ENCODE assay signal across 8 cellular contexts in the genomic region with DNA sequence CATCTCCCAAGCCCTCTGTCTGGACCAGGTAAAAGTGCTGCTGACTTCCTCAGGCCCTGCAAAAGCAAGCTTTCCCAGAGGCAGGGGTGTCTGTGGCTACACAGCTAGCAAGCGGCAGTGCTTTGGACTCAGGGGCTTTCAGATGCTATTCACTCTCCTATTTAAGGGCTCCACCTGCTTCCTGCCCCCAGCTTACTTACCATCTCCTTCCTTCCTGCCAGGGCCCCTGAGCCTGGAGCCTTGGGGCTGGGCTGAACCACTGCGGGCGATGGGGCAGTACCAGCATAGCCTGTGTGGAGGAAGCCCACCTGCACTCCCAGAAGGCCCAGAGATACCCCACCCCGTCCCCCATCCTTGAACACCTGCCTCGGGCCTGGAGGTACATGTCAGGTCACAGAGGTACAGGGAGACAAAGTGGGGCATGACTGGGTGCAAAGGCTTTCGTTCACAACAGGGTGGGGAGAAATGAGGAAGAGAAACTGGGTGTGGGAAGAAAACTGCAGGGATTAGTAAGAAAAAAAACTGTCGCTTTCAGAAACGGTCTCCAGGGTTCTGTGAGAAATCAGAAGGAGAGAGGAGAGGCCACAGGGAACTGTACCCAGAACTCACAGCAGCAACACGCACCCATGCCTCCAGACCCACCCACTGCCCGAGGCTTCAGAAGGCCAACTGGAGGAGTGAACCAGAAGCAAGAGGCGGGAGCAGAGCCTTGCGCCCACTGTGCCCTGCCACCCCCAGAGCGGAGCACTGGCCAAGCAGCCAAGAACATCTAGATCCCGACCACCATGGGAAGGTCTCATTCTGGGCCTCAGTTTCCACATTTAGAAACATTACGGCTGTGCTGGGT. TPM values are rescaled to one million over a fixed set of nuclear protein-coding genes. Genes with fewer than 3 reads are reported as not detected.
A peak's percentile ranks its signal among the peaks of the same experiment; 100 is the strongest.
DNase-seq lines count a peak whose midpoint lies in the region; ATAC-seq and TF ChIP-seq lines count a peak whose summit lies in the region.

No MANE protein-coding gene starts in this region.

- no peaks in the 10 kb centered on the region for H3K9me3 ChIP-seq in CD8-positive, alpha-beta T cell (ENCODE audit: low read length)

- TF ChIP-seq CTCF in CD8-positive, alpha-beta T cell (IDR thresholded peaks at IDR 0.05), result no peak

- CTCF ChIA-PET in CD8-positive, alpha-beta T cell (lab: Charles Lee), result interaction anchor here (1.0 to 8.6 kb wide), 8 partner anchors 9 to 222 kb away, joined by 3 to 63 read pairs (median 6); no protein-coding TSS in a partner anchor

- peaks cover 6% of the 10 kb centered on the region for H3K9me3 Mint-ChIP-seq in CD8-positive, alpha-beta T cell
- no peaks in the 10 kb centered on the region for H3K9me3 Mint-ChIP-seq in activated naive CD4-positive, alpha-beta T cell treated with anti-CD3 and anti-CD28 coated beads, Interleukin-2, amount 50 U/mL, for 72 hours
- peaks cover 0 to 8% (median 6%) of the 10 kb centered on the region in 7 donors for H3K9me3 Mint-ChIP-seq in naive B cell

- POLR2A ChIA-PET in CD8-positive, alpha-beta T cell (lab: Charles Lee), result interaction anchor here (0.8 kb wide), 1 partner anchor 11 kb away, joined by 3 read pairs; no protein-coding TSS in a partner anchor

- H3K27ac Mint-ChIP-seq in CD8-positive, alpha-beta T cell, result peak overlapping the region; percentile 87
- H3K27ac Mint-ChIP-seq in activated naive CD4-positive, alpha-beta T cell treated with anti-CD3 and anti-CD28 coated beads, Interleukin-2, amount 50 U/mL, for 72 hours, result peak overlapping the region; percentile 74 to 88
- peak overlapping the region; percentile 58 to 99 (median 98) for H3K27ac Mint-ChIP-seq in naive B cell

- H3K4me1 ChIP-seq in CD8-positive, alpha-beta T cell (ENCODE audit: insufficient read depth, low read length), result peaks cover 48% of the 10 kb centered on the region

- no peaks in the 10 kb centered on the region for H3K27me3 ChIP-seq in CD8-positive, alpha-beta T cell (ENCODE audit: insufficient read depth, low read length)

- H3K27ac ChIP-seq in CD8-positive, alpha-beta T cell (ENCODE audit: low read depth, low read length), result no peak overlapping the region

- H3K4me3 ChIP-seq in CD8-positive, alpha-beta T cell (ENCODE audit: low read depth, low read length), result no peak overlapping the region

- H3K27me3 Mint-ChIP-seq in CD8-positive, alpha-beta T cell (ENCODE audit: low read depth), result no peaks in the 10 kb centered on the region
- H3K27me3 Mint-ChIP-seq in naive B cell, result no peaks in the 10 kb centered on the region

- peak in 3 of 7 experiments; percentile 25 to 61 (median 35) for DNase-seq in CD8-positive, alpha-beta T cell
- no peak for DNase-seq in activated naive CD4-positive, alpha-beta T cell treated with anti-CD3 and anti-CD28 coated beads, Interleukin-2, amount 50 U/mL, for 72 hours (ENCODE audit: low spot score in 2 of 2)
- DNase-seq in naive B cell, result peak; percentile 82
- no peak for DNase-seq in NCI-H1048 (lab: John Stamatoyannopoulos, UW)
- no peak for DNase-seq in H4 (ENCODE audit: low spot score)
- no peak for DNase-seq in kidney glomerular epithelial cell (lab: John Stamatoyannopoulos, UW)

- peaks cover 28% of the 10 kb centered on the region for H3K36me3 ChIP-seq in CD8-positive, alpha-beta T cell (ENCODE audit: insufficient read depth, low read length)

- H3K36me3 Mint-ChIP-seq in CD8-positive, alpha-beta T cell, result peaks cover 68% of the 10 kb centered on the region
- H3K36me3 Mint-ChIP-seq in activated naive CD4-positive, alpha-beta T cell treated with anti-CD3 and anti-CD28 coated beads, Interleukin-2, amount 50 U/mL, for 72 hours, result peaks cover 0 to 20% of the 10 kb centered on the region in 2 donors
- H3K36me3 Mint-ChIP-seq in naive B cell, result peaks cover 13 to 15% of the 10 kb centered on the region in 2 donors

- peak; percentile 41 for ATAC-seq in CD8-positive, alpha-beta T cell
- peak; percentile 58 for ATAC-seq in GM19351 (IDR thresholded peaks at IDR 0.05; ENCODE audit: unreplicated experiment)
- ATAC-seq in HG03354 (IDR thresholded peaks at IDR 0.05; ENCODE audit: poor library complexity, severe bottlenecking, unreplicated experiment), result peak; percentile 60
- peak; percentile 34 to 52 for ATAC-seq in activated naive CD4-positive, alpha-beta T cell treated with anti-CD3 and anti-CD28 coated beads, Interleukin-2, amount 50 U/mL, for 72 hours
- peak; percentile 71 to 73 for ATAC-seq in naive B cell (ENCODE audit: low read depth in 2 of 2)

- intact Hi-C loops in CD8-positive, alpha-beta T cell (cut with DNase I, micrococcal nuclease), result loop anchor here in 1 of 2 experiments (5.0 kb wide), 1 partner anchor 50 kb away; a partner anchor contains a TSS

- peaks cover 57% of the 10 kb centered on the region for H3K4me1 Mint-ChIP-seq in CD8-positive, alpha-beta T cell (ENCODE audit: low read depth)
- peaks cover 71 to 87% (median 83%) of the 10 kb centered on the region in 3 donors for H3K4me1 Mint-ChIP-seq in naive B cell

- peak overlapping the region; percentile 61 for H3K4me3 Mint-ChIP-seq in CD8-positive, alpha-beta T cell
- peak overlapping the region; percentile 70 to 97 (median 88) for H3K4me3 Mint-ChIP-seq in naive B cell

RNA-seq across cellular contexts. Expression of a gene that starts 49.5 kb away (rescaled TPM):
- total RNA-seq in CD8-positive, alpha-beta T cell, result 100 to 1,000 TPM in 1 of 2 experiments, 10 to 100 TPM in 1; 99.9 to 107 TPM
- 10 to 100 TPM; 49.3 to 55.2 TPM for total RNA-seq in activated naive CD4-positive, alpha-beta T cell treated with anti-CD3 and anti-CD28 coated beads, Interleukin-2, amount 50 U/mL, for 72 hours
- polyA plus RNA-seq in naive B cell (ENCODE audit: low read depth in 6 of 6), result 100 to 1,000 TPM; 119 to 157 (median 123) TPM
- 15.1 and 16.0 TPM in 2 replicates for total RNA-seq in H4 (2014; rRNA removed; shearing (Covaris generic))

RNA-seq across cellular contexts. Expression of a gene that starts 49.6 kb away (rescaled TPM):
- total RNA-seq in CD8-positive, alpha-beta T cell, result not detected
- not detected for total RNA-seq in activated naive CD4-positive, alpha-beta T cell treated with anti-CD3 and anti-CD28 coated beads, Interleukin-2, amount 50 U/mL, for 72 hours
- not detected for polyA plus RNA-seq in naive B cell (ENCODE audit: low read depth in 6 of 6)
- 0.43 TPM in 1 of 2 replicates, not detected in the other for total RNA-seq in H4 (2014; rRNA removed; shearing (Covaris generic))

RNA-seq across cellular contexts. Expression of a gene that starts 52.4 kb away (rescaled TPM):
- total RNA-seq in CD8-positive, alpha-beta T cell, result 100 to 1,000 TPM; 187 to 201 TPM
- total RNA-seq in activated naive CD4-positive, alpha-beta T cell treated with anti-CD3 and anti-CD28 coated beads, Interleukin-2, amount 50 U/mL, for 72 hours, result 100 to 1,000 TPM in 1 of 2 donors, 10 to 100 TPM in 1; 75.7 to 122 TPM
- 1 to 10 TPM in 4 of 6 donors, under 1 TPM in 1, not detected in 1; 0.34 to 2.2 (median 1.5) TPM for polyA plus RNA-seq in naive B cell (ENCODE audit: low read depth in 6 of 6)
- total RNA-seq in H4 (2014; rRNA removed; shearing (Covaris generic)), result 3.3 and 4.0 TPM in 2 replicates

Comparison
In these comparisons a context has a peak if more than half of its experiments do, and no peak if none do; other contexts are left out.
1. RNA of a gene that starts 52.4 kb away (total RNA-seq): 187 to 201 TPM in CD8-positive, alpha-beta T cell and 75.7 to 122 TPM in activated naive CD4-positive, alpha-beta T cell treated with anti-CD3 and anti-CD28 coated beads, Interleukin-2, amount 50 U/mL, for 72 hours; 3.3 to 4.0 TPM in H4; every median in the first group is over 10 times any median in the second.
2. Peak in every context shown above with its lines, with median percentiles within 50 percentile points of each other: ATAC-seq and H3K27ac Mint-ChIP-seq.